Comparison of ENCODE assay signal across 17 cellular contexts in genomic region chr9:129832957-129833356, GRCh38. TPM values are rescaled to one million over a fixed set of nuclear protein-coding genes. Genes with fewer than 3 reads are reported as not detected.
DNase-seq lines count a peak whose midpoint lies in the region; ATAC-seq and TF ChIP-seq lines count a peak whose summit lies in the region.
"Had no signal": no experiment of that assay in that cellular context is flagged by ENCODE, and none has a peak within 500 bp of the region (broad histone marks: within the 10 kb centered on the region; RNA-seq: fewer than 3 reads in every experiment).

No MANE protein-coding gene starts in this region.

- no peaks in the 10 kb centered on the region for H3K27me3 ChIP-seq in IMR-90 (ENCODE audit: control insufficient read depth, insufficient read depth, low read length)
- no peaks in the 10 kb centered on the region for H3K27me3 ChIP-seq in ovary

- H2AK5ac ChIP-seq in IMR-90 (ENCODE audit: low read depth, low read length): no peak overlapping the region

- no peak overlapping the region for H2BK20ac ChIP-seq in IMR-90 (ENCODE audit: low read depth, low read length)

- H3K56ac ChIP-seq in IMR-90 (ENCODE audit: extremely low read depth, insufficient read depth, low read length): no peak overlapping the region

- no peak for TF ChIP-seq EP300 in ovary (IDR thresholded peaks at IDR 0.05)

- TF ChIP-seq CTCF in IMR-90 (conservative IDR thresholded peaks at IDR 0.05; ENCODE audit: low read depth, low read length): no peak
- no peak for TF ChIP-seq CTCF in nephron progenitor cell (IDR thresholded peaks at IDR 0.05)
- TF ChIP-seq CTCF in ovary (IDR thresholded peaks at IDR 0.05): no peak

- H3K4me3 Mint-ChIP-seq in activated CD4-positive, alpha-beta T cell treated with anti-CD3 and anti-CD28 coated beads, Interleukin-2, amount 10 ng/mL, durations not matched to agents 7 days and 5 days: peak overlapping the region; percentile 91
- H3K4me3 Mint-ChIP-seq in activated naive CD8-positive, alpha-beta T cell treated with anti-CD3 and anti-CD28 coated beads, Interleukin-2, amount 50 U/mL, for 24 hours: peak overlapping the region; percentile 98
- peak overlapping the region; percentile 97 for H3K4me3 Mint-ChIP-seq in nephron progenitor cell

- no peak overlapping the region for H3K14ac ChIP-seq in IMR-90 (replicated peaks; ENCODE audit: low read depth, low read length)

- intact Hi-C loops in IMR-90 (cut with micrococcal nuclease) (no loop called here), ovary (cut with DNase I) (no loop called here)

- TF ChIP-seq POLR2A in IMR-90 (IDR thresholded peaks at IDR 0.05; ENCODE audit: low read depth, low read length) (no peak), ovary (IDR thresholded peaks at IDR 0.05) (no peak)

- no peaks in the 10 kb centered on the region; the same call in 1 of the 2 replicates for H4K20me1 ChIP-seq in IMR-90 (ENCODE audit: insufficient read depth, low read length)

- dilution Hi-C loops in IMR-90 (cut with HindIII; ENCODE audit: low sequenced_read_pairs, unreplicated experiment): no loop called here

- POLR2A ChIA-PET in activated CD4-positive, alpha-beta T cell treated with anti-CD3 and anti-CD28 coated beads, Interleukin-2, amount 10 ng/mL, durations not matched to agents 7 days and 5 days (lab: Charles Lee): no interaction called here
- POLR2A ChIA-PET in IMR-90 (lab: Charles Lee; ENCODE audit: unreplicated experiment): no interaction called here

- no peak overlapping the region for H3K18ac ChIP-seq in IMR-90 (ENCODE audit: low read depth, low read length)

- in situ Hi-C loops in IMR-90 (cut with MboI; ENCODE audit: low sequenced_read_pairs): no loop called here

- no peak for ATAC-seq in IMR-90 (ENCODE audit: low read depth)
- no peak for ATAC-seq in activated naive CD8-positive, alpha-beta T cell treated with anti-CD3 and anti-CD28 coated beads, Interleukin-2, amount 50 U/mL, for 24 hours
- ATAC-seq: psoas muscle; stimulated activated naive CD8-positive, alpha-beta T cell treated with anti-CD3 and anti-CD28 coated beads, Interleukin-15, amount 100 ng/mL, for 72 hours had no signal

- no peak overlapping the region for H3K4me3 ChIP-seq in IMR-90 (ENCODE audit: insufficient read depth, low read depth, low read length)
- no peak overlapping the region for H3K4me3 ChIP-seq in ovary
- H3K4me3 ChIP-seq: left ventricle myocardium inferior had no signal

- no peak overlapping the region for H4K8ac ChIP-seq in IMR-90 (ENCODE audit: low read depth in 2 of 2, low read length in 2 of 2)

- peaks cover 27 to 44% of the 10 kb centered on the region in 2 experiments for H3K79me1 ChIP-seq in IMR-90 (ENCODE audit: low read depth in 1 of 2, low read length in 2 of 2)

- H2BK15ac ChIP-seq in IMR-90 (ENCODE audit: low read depth, low read length): no peak overlapping the region

- CTCF ChIA-PET in activated CD4-positive, alpha-beta T cell treated with anti-CD3 and anti-CD28 coated beads, Interleukin-2, amount 10 ng/mL, durations not matched to agents 7 days and 5 days (lab: Charles Lee): interaction anchor here (1.3 to 1.7 kb wide), 3 partner anchors 12 to 52 kb away, joined by 3 to 5 read pairs (median 4); no protein-coding TSS in a partner anchor
- CTCF ChIA-PET in IMR-90 (lab: Yijun Ruan, JAX): no interaction called here

- no TSS peak for BruUV-seq in IMR-90 (replicated peaks; lab: Mats Ljungman, UMichigan)

- TF ChIP-seq RAD21 in IMR-90 (IDR thresholded peaks at IDR 0.05; ENCODE audit: low read length): no peak

- H3K9me3 Mint-ChIP-seq in activated CD4-positive, alpha-beta T cell treated with anti-CD3 and anti-CD28 coated beads, Interleukin-2, amount 10 ng/mL, durations not matched to agents 7 days and 5 days: no peaks in the 10 kb centered on the region
- H3K9me3 Mint-ChIP-seq in activated naive CD8-positive, alpha-beta T cell treated with anti-CD3 and anti-CD28 coated beads, Interleukin-2, amount 50 U/mL, for 24 hours: no peaks in the 10 kb centered on the region
- H3K9me3 Mint-ChIP-seq in nephron progenitor cell: no peaks in the 10 kb centered on the region
- H3K9me3 Mint-ChIP-seq: CD14-positive monocyte; stimulated activated naive CD8-positive, alpha-beta T cell treated with anti-CD3 and anti-CD28 coated beads, Interleukin-15, amount 100 ng/mL, for 72 hours had no signal

- WGBS in IMR-90 (ENCODE audit: extremely low coverage in 2 of 2, insufficient read length in 1 of 2), 2 experiments: no CpG with 5 or more reads among the region's 2 CpGs
- WGBS in ovary, 3 donors: 83 to 89% (median 87%) methylated on average over 2 of the region's 2 CpGs

- no peaks in the 10 kb centered on the region for H3K9me3 ChIP-seq in IMR-90 (ENCODE audit: control insufficient read depth, insufficient read depth, low read length)
- H3K9me3 ChIP-seq in ovary: no peaks in the 10 kb centered on the region
- H3K9me3 ChIP-seq: left ventricle myocardium inferior, psoas muscle had no signal

- no peak for DNase-seq in activated CD4-positive, alpha-beta T cell treated with anti-CD3 and anti-CD28 coated beads, Interleukin-2, amount 10 ng/mL, durations not matched to agents 7 days and 5 days
- DNase-seq in activated CD4-positive, alpha-beta T cell treated with anti-CD3 and anti-CD28 coated beads for 1 hour: no peak
- DNase-seq in IMR-90: peak; percentile 20
- DNase-seq in activated naive CD8-positive, alpha-beta T cell treated with anti-CD3 and anti-CD28 coated beads, Interleukin-2, amount 50 U/mL, for 24 hours: no peak
- no peak for DNase-seq in nephron progenitor cell
- no peak for DNase-seq in activated effector memory CD4-positive, alpha-beta T cell treated with Interleukin-2 at 50 U/mL for 16 hours
- DNase-seq in stimulated activated CD4-positive, alpha-beta T cell treated with anti-CD3 and anti-CD28 coated beads, Interleukin-2, amount 100 ng/mL, for 48 hours: no peak
- DNase-seq in ovary: no peak
- DNase-seq: activated CD8-positive, alpha-beta memory T cell treated with anti-CD3 and anti-CD28 coated beads, Interleukin-2, amount 50 U/mL, for 48 hours; aorta; left ventricle myocardium inferior; NCI-H1048; NCI-H2171 treated with DMSO at 0.1 percent for 48 hours; psoas muscle; stimulated activated CD4-positive, alpha-beta T cell treated with anti-CD3 and anti-CD28 coated beads, Interleukin-12 subunit alpha, Interleukin-12 subunit beta, amount 100 ng/mL, for 4 hours; stimulated activated naive CD8-positive, alpha-beta T cell treated with anti-CD3 and anti-CD28 coated beads, Interleukin-15, amount 100 ng/mL, for 72 hours had no signal

- no peak overlapping the region for H3K4ac ChIP-seq in IMR-90 (ENCODE audit: low read depth, low read length)

- H3K23ac ChIP-seq in IMR-90 (ENCODE audit: low read depth, low read length): no peak overlapping the region

- H3K27ac ChIP-seq in IMR-90 (ENCODE audit: insufficient read depth, low read length) (no peak overlapping the region), ovary (no peak overlapping the region)
- H3K27ac ChIP-seq: left ventricle myocardium inferior, psoas muscle had no signal

- H3K4me1 Mint-ChIP-seq in activated CD4-positive, alpha-beta T cell treated with anti-CD3 and anti-CD28 coated beads, Interleukin-2, amount 10 ng/mL, durations not matched to agents 7 days and 5 days: peaks cover 44% of the 10 kb centered on the region
- H3K4me1 Mint-ChIP-seq in activated naive CD8-positive, alpha-beta T cell treated with anti-CD3 and anti-CD28 coated beads, Interleukin-2, amount 50 U/mL, for 24 hours: peaks cover 38% of the 10 kb centered on the region
- peaks cover 38% of the 10 kb centered on the region for H3K4me1 Mint-ChIP-seq in nephron progenitor cell

- peaks cover 6% of the 10 kb centered on the region; the same call in 1 of the 2 replicates for H3K9me1 ChIP-seq in IMR-90 (ENCODE audit: insufficient read depth, low read length)

- H2AK9ac ChIP-seq in IMR-90 (replicated peaks; ENCODE audit: low read depth, low read length, poor library complexity): no peak overlapping the region

- no peak overlapping the region for H2BK5ac ChIP-seq in IMR-90 (ENCODE audit: low read depth, low read length, poor library complexity, severe bottlenecking)

- no peak overlapping the region for H4K91ac ChIP-seq in IMR-90 (ENCODE audit: insufficient read depth, low read depth, low read length)

- no peak overlapping the region for H2AFZ ChIP-seq in IMR-90 (replicated peaks; ENCODE audit: low read length, poor library complexity)

- H3K36me3 Mint-ChIP-seq in activated CD4-positive, alpha-beta T cell treated with anti-CD3 and anti-CD28 coated beads, Interleukin-2, amount 10 ng/mL, durations not matched to agents 7 days and 5 days (ENCODE audit: low read depth): peaks cover 67% of the 10 kb centered on the region
- peaks cover 46% of the 10 kb centered on the region for H3K36me3 Mint-ChIP-seq in activated naive CD8-positive, alpha-beta T cell treated with anti-CD3 and anti-CD28 coated beads, Interleukin-2, amount 50 U/mL, for 24 hours (ENCODE audit: low read depth)
- peaks cover 30% of the 10 kb centered on the region for H3K36me3 Mint-ChIP-seq in nephron progenitor cell (ENCODE audit: low read depth)

- no peaks in the 10 kb centered on the region for H3K27me3 Mint-ChIP-seq in activated CD4-positive, alpha-beta T cell treated with anti-CD3 and anti-CD28 coated beads, Interleukin-2, amount 10 ng/mL, durations not matched to agents 7 days and 5 days
- no peaks in the 10 kb centered on the region for H3K27me3 Mint-ChIP-seq in activated naive CD8-positive, alpha-beta T cell treated with anti-CD3 and anti-CD28 coated beads, Interleukin-2, amount 50 U/mL, for 24 hours
- H3K27me3 Mint-ChIP-seq in nephron progenitor cell (ENCODE audit: low read depth, poor library complexity): no peaks in the 10 kb centered on the region
- H3K27me3 Mint-ChIP-seq: stimulated activated naive CD8-positive, alpha-beta T cell treated with anti-CD3 and anti-CD28 coated beads, Interleukin-15, amount 100 ng/mL, for 72 hours had no signal

- H3K27ac Mint-ChIP-seq in activated CD4-positive, alpha-beta T cell treated with anti-CD3 and anti-CD28 coated beads, Interleukin-2, amount 10 ng/mL, durations not matched to agents 7 days and 5 days: no peak overlapping the region
- no peak overlapping the region for H3K27ac Mint-ChIP-seq in activated naive CD8-positive, alpha-beta T cell treated with anti-CD3 and anti-CD28 coated beads, Interleukin-2, amount 50 U/mL, for 24 hours
- no peak overlapping the region for H3K27ac Mint-ChIP-seq in nephron progenitor cell

- H3K4me1 ChIP-seq in IMR-90 (ENCODE audit: control insufficient read depth, insufficient read depth, low read length) (peaks cover 4% of the 10 kb centered on the region; the same call in 1 of the 2 replicates), ovary (ENCODE audit: insufficient read depth) (peaks cover 9% of the 10 kb centered on the region)

- no peak overlapping the region for H3K4me2 ChIP-seq in IMR-90 (ENCODE audit: low read depth, low read length)

- H3K9ac ChIP-seq in IMR-90 (ENCODE audit: low read depth, low read length): no peak overlapping the region

- no peak overlapping the region for H2BK120ac ChIP-seq in IMR-90 (ENCODE audit: low read depth, low read length)

- H3K36me3 ChIP-seq in IMR-90 (ENCODE audit: control insufficient read depth, insufficient read depth, low read length) (peaks cover 31% of the 10 kb centered on the region), ovary (no peaks in the 10 kb centered on the region)

- H4K5ac ChIP-seq in IMR-90 (ENCODE audit: low read depth, low read length): no peak overlapping the region

RNA-seq across cellular contexts. Expression of gene C9orf78, which starts 2.1 kb away (rescaled TPM):
- total RNA-seq in activated CD4-positive, alpha-beta T cell treated with anti-CD3 and anti-CD28 coated beads, Interleukin-2, amount 10 ng/mL, durations not matched to agents 7 days and 5 days: 10 to 100 TPM; 83.9 to 89.2 TPM
- total RNA-seq in IMR-90 (2012; rRNA removed): 29.8 and 57.5 TPM in 2 replicates
- 36.7 and 46.0 TPM in 2 replicates for polyA plus RNA-seq in IMR-90 (2012; rRNA removed)
- 18.7 and 18.8 TPM in 2 replicates for polyA plus RNA-seq in IMR-90 (2012; cell fraction: cytosol; rRNA removed)
- 3.1 and 12.3 TPM in 2 replicates for polyA plus RNA-seq in IMR-90 (2012; cell fraction: nucleus; rRNA removed; ENCODE audit: low replicate concordance)
- total RNA-seq in ovary: 10 to 100 TPM; 34.1 to 45.7 (median 37.0) TPM
- polyA plus RNA-seq in ovary: 100 to 1,000 TPM in 1 of 2 donors, 10 to 100 TPM in 1; 55.4 to 130 TPM

RNA-seq across cellular contexts. Expression of gene USP20, which starts 2.3 kb away (rescaled TPM):
- 100 to 1,000 TPM in 1 of 2 experiments, 10 to 100 TPM in 1; 90.8 to 105 TPM for total RNA-seq in activated CD4-positive, alpha-beta T cell treated with anti-CD3 and anti-CD28 coated beads, Interleukin-2, amount 10 ng/mL, durations not matched to agents 7 days and 5 days
- total RNA-seq in IMR-90 (2012; rRNA removed): 3.8 and 4.4 TPM in 2 replicates
- polyA plus RNA-seq in IMR-90 (2012; rRNA removed): 21.6 and 26.4 TPM in 2 replicates
- 11.6 and 19.9 TPM in 2 replicates for polyA plus RNA-seq in IMR-90 (2012; cell fraction: cytosol; rRNA removed)
- 70.4 and 183 TPM in 2 replicates for polyA plus RNA-seq in IMR-90 (2012; cell fraction: nucleus; rRNA removed; ENCODE audit: low replicate concordance)
- total RNA-seq in ovary: 10 to 100 TPM; 14.5 to 39.8 (median 32.4) TPM
- polyA plus RNA-seq in ovary: 10 to 100 TPM in 1 of 2 donors, 1 to 10 TPM in 1; 6.8 to 29.7 TPM

RNA-seq across cellular contexts. Expression of gene TOR1A, which starts 9.0 kb away (rescaled TPM):
- 10 to 100 TPM; 52.0 to 58.5 TPM for total RNA-seq in activated CD4-positive, alpha-beta T cell treated with anti-CD3 and anti-CD28 coated beads, Interleukin-2, amount 10 ng/mL, durations not matched to agents 7 days and 5 days
- total RNA-seq in IMR-90 (2012; rRNA removed) (27.1 and 34.4 TPM in 2 replicates), ovary (10 to 100 TPM; 23.5 to 32.7 (median 27.1) TPM)
- polyA plus RNA-seq in IMR-90 (2012; rRNA removed) (67.5 and 74.2 TPM in 2 replicates), ovary (10 to 100 TPM; 24.9 to 45.6 TPM)
- polyA plus RNA-seq in IMR-90 (2012; cell fraction: cytosol; rRNA removed): 38.0 and 47.1 TPM in 2 replicates
- 16.4 and 30.6 TPM in 2 replicates for polyA plus RNA-seq in IMR-90 (2012; cell fraction: nucleus; rRNA removed; ENCODE audit: low replicate concordance)

RNA-seq across cellular contexts. Expression of gene TOR1B, which starts 30.0 kb away (rescaled TPM):
- 10 to 100 TPM; 21.9 to 27.1 TPM for total RNA-seq in activated CD4-positive, alpha-beta T cell treated with anti-CD3 and anti-CD28 coated beads, Interleukin-2, amount 10 ng/mL, durations not matched to agents 7 days and 5 days
- total RNA-seq in IMR-90 (2012; rRNA removed): 15.6 and 16.4 TPM in 2 replicates
- polyA plus RNA-seq in IMR-90 (2012; rRNA removed): 20.5 and 21.0 TPM in 2 replicates
- 22.9 and 28.0 TPM in 2 replicates for polyA plus RNA-seq in IMR-90 (2012; cell fraction: cytosol; rRNA removed)
- 15.8 and 20.5 TPM in 2 replicates for polyA plus RNA-seq in IMR-90 (2012; cell fraction: nucleus; rRNA removed; ENCODE audit: low replicate concordance)
- total RNA-seq in ovary: 10 to 100 TPM; 12.9 to 27.3 (median 16.9) TPM
- polyA plus RNA-seq in ovary: 10 to 100 TPM; 12.2 to 27.5 TPM
